Comparison of ENCODE assay signal across 3 cellular contexts in the genomic region with DNA sequence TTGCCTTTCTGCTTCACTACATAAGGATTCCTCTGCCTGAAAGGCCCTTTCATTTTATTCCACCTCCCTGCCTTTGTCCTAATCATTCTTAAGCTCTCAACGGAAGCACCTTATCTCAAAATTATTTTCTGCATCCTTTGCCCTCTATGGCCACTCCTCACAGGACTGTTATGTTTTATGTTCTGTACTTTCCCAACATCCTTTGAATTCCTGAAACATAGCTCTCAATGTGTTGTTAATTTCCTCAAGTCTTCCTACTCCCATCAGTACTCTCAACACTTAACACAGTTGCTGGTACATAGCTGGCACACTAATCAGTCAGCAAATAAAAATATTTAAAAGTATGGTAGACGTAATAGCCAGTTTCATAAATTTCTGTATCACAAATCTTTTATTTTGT.
TF ChIP-seq lines count a peak whose summit lies in the region.

No MANE protein-coding gene starts in this region.

TF ChIP-seq in liver, 16 proteins besides CTCF, POLR2A, EP300 and RAD21:
- peak; percentile 18 for TF ChIP-seq NR2F2 (IDR thresholded peaks at IDR 0.05)
- no peak for TF ChIP-seq HNF4A (conservative IDR thresholded peaks at IDR 0.05)

TF ChIP-seq in HepG2, 621 proteins besides CTCF, POLR2A, EP300 and RAD21:
- TF ChIP-seq FLYWCH1 (CRISPR knock-in tag; IDR thresholded peaks at IDR 0.05) (no peak), ZSCAN9 (CRISPR knock-in tag; IDR thresholded peaks at IDR 0.05; ENCODE audit: borderline replicate concordance) (no peak), ZNF564 (CRISPR knock-in tag; IDR thresholded peaks at IDR 0.05) (no peak), TCF7L2 (IDR thresholded peaks at IDR 0.05; ENCODE audit: low read depth, low read length) (no peak)

TF ChIP-seq in endothelial cell of umbilical vein, 7 proteins besides CTCF, POLR2A, EP300 and RAD21:
- TF ChIP-seq GATA2 (IDR thresholded peaks at IDR 0.05; ENCODE audit: insufficient read depth, insufficient read length, low read depth, low read length) (no peak), FOS (IDR thresholded peaks at IDR 0.05; ENCODE audit: borderline replicate concordance, insufficient read depth, low read length) (no peak), JUN (IDR thresholded peaks at IDR 0.05; ENCODE audit: borderline replicate concordance, insufficient read depth, insufficient read length, low read depth) (peak; percentile 26)
- TF ChIP-seq, protein P1, sequence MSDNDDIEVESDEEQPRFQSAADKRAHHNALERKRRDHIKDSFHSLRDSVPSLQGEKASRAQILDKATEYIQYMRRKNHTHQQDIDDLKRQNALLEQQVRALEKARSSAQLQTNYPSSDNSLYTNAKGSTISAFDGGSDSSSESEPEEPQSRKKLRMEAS (IDR thresholded peaks at IDR 0.05; ENCODE audit: insufficient read depth, insufficient read length): no peak
